ENCODE assay signal across 1 cellular context in the genomic region with DNA sequence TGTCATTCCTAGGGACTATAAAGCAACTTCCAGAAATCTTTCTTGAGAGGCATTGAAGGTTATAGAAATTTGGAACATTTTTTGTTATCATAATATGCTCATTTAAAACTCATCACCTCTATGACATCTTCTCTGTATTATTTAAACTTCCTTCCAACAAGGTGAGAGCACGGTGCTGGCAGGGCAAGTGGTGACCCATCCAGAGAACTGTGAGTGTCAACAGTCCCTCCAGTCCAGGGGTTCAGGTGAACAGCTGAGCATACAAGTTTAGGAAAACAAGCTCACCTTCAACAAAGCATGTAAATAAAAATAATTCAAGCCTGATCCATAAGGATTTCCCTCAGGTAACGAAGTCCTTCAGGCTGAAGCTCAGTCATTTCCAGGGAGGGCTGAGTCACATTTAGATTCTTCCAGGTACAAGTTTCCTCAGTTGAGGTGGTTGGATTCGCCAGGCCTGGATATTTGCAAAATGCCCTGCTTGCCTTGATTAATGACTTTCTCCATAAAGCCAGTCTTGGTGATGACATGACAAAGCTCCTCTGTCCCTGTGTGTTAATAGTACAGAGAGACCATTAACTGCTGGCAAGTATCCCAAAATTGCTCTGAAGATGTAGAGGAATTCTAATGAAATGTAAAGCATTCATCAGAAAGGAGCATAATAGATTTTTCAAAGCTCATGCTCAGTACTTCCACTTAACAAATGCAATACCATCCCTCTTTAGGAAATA.
TF ChIP-seq lines count a peak whose summit lies in the region.

No MANE protein-coding gene starts in this region.

TF ChIP-seq in SK-N-SH, 30 proteins besides CTCF, POLR2A, EP300 and RAD21 (continued from another document):
- TF ChIP-seq, protein P1, sequence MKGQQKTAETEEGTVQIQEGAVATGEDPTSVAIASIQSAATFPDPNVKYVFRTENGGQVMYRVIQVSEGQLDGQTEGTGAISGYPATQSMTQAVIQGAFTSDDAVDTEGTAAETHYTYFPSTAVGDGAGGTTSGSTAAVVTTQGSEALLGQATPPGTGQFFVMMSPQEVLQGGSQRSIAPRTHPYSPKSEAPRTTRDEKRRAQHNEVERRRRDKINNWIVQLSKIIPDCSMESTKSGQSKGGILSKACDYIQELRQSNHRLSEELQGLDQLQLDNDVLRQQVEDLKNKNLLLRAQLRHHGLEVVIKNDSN (IDR thresholded peaks at IDR 0.05; ENCODE audit: borderline replicate concordance, low read depth), result no peak
- TF ChIP-seq RXRA (IDR thresholded peaks at IDR 0.05; ENCODE audit: borderline replicate concordance, low read depth) (no peak), RCOR1 (IDR thresholded peaks at IDR 0.05; ENCODE audit: low read length) (no peak), TCF12 (IDR thresholded peaks at IDR 0.05) (peak; percentile 64; the same call in 1 of the 2 replicates), EZH2phosphoT487 (IDR thresholded peaks at IDR 0.05; ENCODE audit: borderline replicate concordance, low read depth) (no peak), NFIC (IDR thresholded peaks at IDR 0.05; ENCODE audit: borderline replicate concordance) (peak; percentile 58; the same call in 1 of the 2 replicates), MXI1 (IDR thresholded peaks at IDR 0.05; ENCODE audit: low read depth, low read length) (no peak), FOSL2 (IDR thresholded peaks at IDR 0.05; ENCODE audit: borderline replicate concordance, low read depth) (0 out of 2 replicates have a peak, but pooled peaks have one; percentile 12), YY1 (IDR thresholded peaks at IDR 0.05; ENCODE audit: low read depth) (no peak), FOXM1 (IDR thresholded peaks at IDR 0.05; ENCODE audit: low read depth) (no peak), RFX5 (IDR thresholded peaks at IDR 0.05; ENCODE audit: low read length) (no peak), NRF1 (IDR thresholded peaks at IDR 0.05; ENCODE audit: low read depth, low read length) (no peak)
- TF ChIP-seq, protein P2, sequence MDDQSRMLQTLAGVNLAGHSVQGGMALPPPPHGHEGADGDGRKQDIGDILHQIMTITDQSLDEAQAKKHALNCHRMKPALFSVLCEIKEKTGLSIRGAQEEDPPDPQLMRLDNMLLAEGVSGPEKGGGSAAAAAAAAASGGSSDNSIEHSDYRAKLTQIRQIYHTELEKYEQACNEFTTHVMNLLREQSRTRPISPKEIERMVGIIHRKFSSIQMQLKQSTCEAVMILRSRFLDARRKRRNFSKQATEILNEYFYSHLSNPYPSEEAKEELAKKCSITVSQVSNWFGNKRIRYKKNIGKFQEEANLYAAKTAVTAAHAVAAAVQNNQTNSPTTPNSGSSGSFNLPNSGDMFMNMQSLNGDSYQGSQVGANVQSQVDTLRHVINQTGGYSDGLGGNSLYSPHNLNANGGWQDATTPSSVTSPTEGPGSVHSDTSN (IDR thresholded peaks at IDR 0.05), result peak; percentile 94
- TF ChIP-seq, protein P3, sequence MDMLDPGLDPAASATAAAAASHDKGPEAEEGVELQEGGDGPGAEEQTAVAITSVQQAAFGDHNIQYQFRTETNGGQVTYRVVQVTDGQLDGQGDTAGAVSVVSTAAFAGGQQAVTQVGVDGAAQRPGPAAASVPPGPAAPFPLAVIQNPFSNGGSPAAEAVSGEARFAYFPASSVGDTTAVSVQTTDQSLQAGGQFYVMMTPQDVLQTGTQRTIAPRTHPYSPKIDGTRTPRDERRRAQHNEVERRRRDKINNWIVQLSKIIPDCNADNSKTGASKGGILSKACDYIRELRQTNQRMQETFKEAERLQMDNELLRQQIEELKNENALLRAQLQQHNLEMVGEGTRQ (IDR thresholded peaks at IDR 0.05; ENCODE audit: borderline replicate concordance, low read depth, low read length), result no peak
- TF ChIP-seq, protein P4, sequence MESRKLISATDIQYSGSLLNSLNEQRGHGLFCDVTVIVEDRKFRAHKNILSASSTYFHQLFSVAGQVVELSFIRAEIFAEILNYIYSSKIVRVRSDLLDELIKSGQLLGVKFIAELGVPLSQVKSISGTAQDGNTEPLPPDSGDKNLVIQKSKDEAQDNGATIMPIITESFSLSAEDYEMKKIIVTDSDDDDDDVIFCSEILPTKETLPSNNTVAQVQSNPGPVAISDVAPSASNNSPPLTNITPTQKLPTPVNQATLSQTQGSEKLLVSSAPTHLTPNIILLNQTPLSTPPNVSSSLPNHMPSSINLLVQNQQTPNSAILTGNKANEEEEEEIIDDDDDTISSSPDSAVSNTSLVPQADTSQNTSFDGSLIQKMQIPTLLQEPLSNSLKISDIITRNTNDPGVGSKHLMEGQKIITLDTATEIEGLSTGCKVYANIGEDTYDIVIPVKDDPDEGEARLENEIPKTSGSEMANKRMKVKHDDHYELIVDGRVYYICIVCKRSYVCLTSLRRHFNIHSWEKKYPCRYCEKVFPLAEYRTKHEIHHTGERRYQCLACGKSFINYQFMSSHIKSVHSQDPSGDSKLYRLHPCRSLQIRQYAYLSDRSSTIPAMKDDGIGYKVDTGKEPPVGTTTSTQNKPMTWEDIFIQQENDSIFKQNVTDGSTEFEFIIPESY (IDR thresholded peaks at IDR 0.05; ENCODE audit: borderline replicate concordance, low read depth), result no peak
